Comparison of ENCODE assay signal across 11 cellular contexts in genomic region chr1:235049217-235049616, GRCh38.
DNase-seq lines count a peak whose midpoint lies in the region; ATAC-seq and TF ChIP-seq lines count a peak whose summit lies in the region.
"Had no signal": no experiment of that assay in that cellular context is flagged by ENCODE, and none has a peak within 500 bp of the region (broad histone marks: within the 10 kb centered on the region; RNA-seq: fewer than 3 reads in every experiment).

No MANE protein-coding gene starts in this region.

- peak overlapping the region; percentile 64 for H2AK5ac ChIP-seq in trophoblast cell (ENCODE audit: low read length)
- H2AK5ac ChIP-seq in mesendoderm (ENCODE audit: low read length): no peak overlapping the region

- DNase-seq in right cardiac atrium (no peak), Right ventricle myocardium superior (no peak), colonic mucosa (no peak), trophoblast cell (no peak), mesendoderm (no peak), DMS153 (lab: John Stamatoyannopoulos, UW) (no peak), putamen (ENCODE audit: low spot score) (no peak), GM03348 (ENCODE audit: low spot score) (no peak)
- DNase-seq: NCI-H1105 had no signal

- H3K4me2 ChIP-seq in trophoblast cell (ENCODE audit: low read length) (no peak overlapping the region), mesendoderm (ENCODE audit: low read length) (no peak overlapping the region)

- no peaks in the 10 kb centered on the region for H3K27me3 ChIP-seq in right cardiac atrium (ENCODE audit: control insufficient read depth, insufficient read depth)
- H3K27me3 ChIP-seq in colonic mucosa: no peaks in the 10 kb centered on the region
- no peaks in the 10 kb centered on the region for H3K27me3 ChIP-seq in trophoblast cell (ENCODE audit: insufficient read depth, low read length)
- H3K27me3 ChIP-seq in mesendoderm (ENCODE audit: insufficient read depth, low read length, poor library complexity): no peaks in the 10 kb centered on the region
- H3K27me3 ChIP-seq: right lobe of liver had no signal

- no peak overlapping the region for H3K23ac ChIP-seq in trophoblast cell (ENCODE audit: low read length)
- H3K23ac ChIP-seq in mesendoderm (ENCODE audit: low read length): no peak overlapping the region

- ATAC-seq in right cardiac atrium (no peak), Right ventricle myocardium superior (ENCODE audit: poor library complexity) (no peak)
- ATAC-seq: right lobe of liver had no signal

- H3K79me2 ChIP-seq in trophoblast cell (ENCODE audit: control insufficient read depth, insufficient read depth, low read length, poor library complexity) (no peaks in the 10 kb centered on the region), mesendoderm (ENCODE audit: control insufficient read depth, insufficient read depth, low read length) (no peaks in the 10 kb centered on the region)

- peak overlapping the region; percentile 4 for H2BK120ac ChIP-seq in trophoblast cell (ENCODE audit: insufficient read depth, low read length, poor library complexity)
- H2BK120ac ChIP-seq in mesendoderm (ENCODE audit: low read depth, low read length): no peak overlapping the region

- H2BK5ac ChIP-seq in trophoblast cell (ENCODE audit: low read depth, low read length, poor library complexity) (no peak overlapping the region), mesendoderm (ENCODE audit: low read length) (no peak overlapping the region)

- H3K79me1 ChIP-seq in trophoblast cell (ENCODE audit: low read length): peaks cover 4% of the 10 kb centered on the region
- no peaks in the 10 kb centered on the region for H3K79me1 ChIP-seq in mesendoderm (ENCODE audit: low read length)

- H3K9me3 ChIP-seq in right cardiac atrium (ENCODE audit: control insufficient read depth, low read length) (no peaks in the 10 kb centered on the region), colonic mucosa (no peaks in the 10 kb centered on the region), trophoblast cell (ENCODE audit: insufficient read depth, low read depth, low read length) (peaks cover 2% of the 10 kb centered on the region)
- H3K9me3 ChIP-seq: right lobe of liver had no signal

- no peak overlapping the region for H2BK15ac ChIP-seq in mesendoderm (replicated peaks; ENCODE audit: low read depth)

- H4K5ac ChIP-seq in mesendoderm (ENCODE audit: low read length): no peak overlapping the region

- no peak overlapping the region for H4K12ac ChIP-seq in trophoblast cell (ENCODE audit: low read depth, low read length)

- H3K18ac ChIP-seq in trophoblast cell (ENCODE audit: low read length) (peak overlapping the region; percentile 5), mesendoderm (ENCODE audit: low read length) (no peak overlapping the region)

- intact Hi-C loops in right cardiac atrium (cut with DNase I) (loop anchor here in 1 of 4 donors (5.0 kb wide), 1 partner anchor 52 kb away; no protein-coding TSS in a partner anchor), Right ventricle myocardium superior (cut with DNase I) (no loop called here), colonic mucosa (cut with DNase I) (no loop called here)

- H3K4me3 ChIP-seq in right cardiac atrium (ENCODE audit: low read length) (no peak overlapping the region), colonic mucosa (no peak overlapping the region), trophoblast cell (ENCODE audit: low read depth, low read length) (no peak overlapping the region), mesendoderm (ENCODE audit: low read length) (no peak overlapping the region)
- H3K4me3 ChIP-seq: right lobe of liver had no signal

- no peak overlapping the region for H3K56ac ChIP-seq in mesendoderm (ENCODE audit: low read length)

- peaks cover 15% of the 10 kb centered on the region for H3K4me1 ChIP-seq in right cardiac atrium (ENCODE audit: control insufficient read depth, insufficient read depth, low read length)
- no peaks in the 10 kb centered on the region for H3K4me1 ChIP-seq in colonic mucosa
- peaks cover 10 to 12% of the 10 kb centered on the region in 2 experiments for H3K4me1 ChIP-seq in trophoblast cell (ENCODE audit: control insufficient read depth in 1 of 2, insufficient read depth in 2 of 2, low read length in 2 of 2)
- H3K4me1 ChIP-seq in mesendoderm (ENCODE audit: control insufficient read depth, low read depth, low read length): no peaks in the 10 kb centered on the region

- H4K91ac ChIP-seq in trophoblast cell (ENCODE audit: low read depth, low read length): peak overlapping the region; percentile 15

- H3K36me3 ChIP-seq in colonic mucosa (no peaks in the 10 kb centered on the region), trophoblast cell (ENCODE audit: control insufficient read depth in 1 of 2, insufficient read depth in 2 of 2, low read length in 2 of 2) (no peaks in the 10 kb centered on the region), mesendoderm (ENCODE audit: control insufficient read depth, insufficient read depth, low read length) (no peaks in the 10 kb centered on the region)
- H3K36me3 ChIP-seq: right lobe of liver had no signal

- H3K4ac ChIP-seq in trophoblast cell (ENCODE audit: low read depth, low read length) (peak overlapping the region; percentile 9), mesendoderm (ENCODE audit: low read depth, low read length) (no peak overlapping the region)

- peak overlapping the region; percentile 17 for H2AFZ ChIP-seq in trophoblast cell (ENCODE audit: insufficient read depth, low read length, poor library complexity)

- H3K9ac ChIP-seq in colonic mucosa (ENCODE audit: low read depth in 2 of 2, low read length in 2 of 2) (peak overlapping the region; percentile 2 to 34), trophoblast cell (ENCODE audit: low read length) (no peak overlapping the region), mesendoderm (ENCODE audit: low read length) (no peak overlapping the region)

- H3K14ac ChIP-seq in trophoblast cell (ENCODE audit: low read length): peak overlapping the region; percentile 9

- TF ChIP-seq CTCF in colonic mucosa (IDR thresholded peaks at IDR 0.05): no peak

- H2BK12ac ChIP-seq in trophoblast cell (ENCODE audit: low read length): peak overlapping the region; percentile 83

- WGBS in right cardiac atrium: 92% methylated on average over 5 of the region's 5 CpGs
- no CpG with 5 or more reads among the region's 5 CpGs for WGBS in trophoblast cell (ENCODE audit: extremely low coverage, insufficient coverage, insufficient read length)
- no CpG with 5 or more reads among the region's 5 CpGs for WGBS in mesendoderm (ENCODE audit: extremely low coverage, insufficient coverage, low lambda C conversion rate)

- no peak overlapping the region for H4K8ac ChIP-seq in trophoblast cell (ENCODE audit: low read depth, low read length)
- H4K8ac ChIP-seq in mesendoderm (ENCODE audit: low read depth, low read length): no peak overlapping the region

- H3K27ac ChIP-seq in right cardiac atrium (ENCODE audit: low read length) (peak overlapping the region; percentile 30), colonic mucosa (no peak overlapping the region), trophoblast cell (ENCODE audit: low read depth, low read length) (no peak overlapping the region), mesendoderm (ENCODE audit: low read depth, low read length) (no peak overlapping the region)
- H3K27ac ChIP-seq: C4-2B had no signal

Comparison
In these comparisons a context has a peak if more than half of its experiments do, and no peak if none do; other contexts are left out.
1. H3K9ac ChIP-seq: peak in colonic mucosa (2 of 2); none in trophoblast cell (single experiment) and mesendoderm (single experiment).